In genomic region chr11:16924462-16924825, GRCh38 we compare ENCODE assay signal across 8 cellular contexts.
DNase-seq lines count a peak whose midpoint lies in the region; ATAC-seq and TF ChIP-seq lines count a peak whose summit lies in the region.

No MANE protein-coding gene starts in this region.

- TF ChIP-seq CTCF in dorsolateral prefrontal cortex (IDR thresholded peaks at IDR 0.05 in 54 of 56, conservative IDR thresholded peaks at IDR 0.05 in 2 of 56; ENCODE audit: low read depth in 1 of 56, partially characterized antibody in 56 of 56): no peak
- TF ChIP-seq CTCF in psoas muscle (IDR thresholded peaks at IDR 0.05): no peak

- WGBS in psoas muscle, 3 donors: 55 to 70% (median 65%) methylated on average over 4 of the region's 4 CpGs

- H3K9me3 ChIP-seq in psoas muscle: no peaks in the 10 kb centered on the region

- no peaks in the 10 kb centered on the region for H3K36me3 ChIP-seq in psoas muscle (ENCODE audit: insufficient read depth in 1 of 2, low read depth in 1 of 2)

- H3K27me3 ChIP-seq in dorsolateral prefrontal cortex: peaks cover 0 to 25% (median 11%) of the 10 kb centered on the region in 45 donors
- H3K27me3 ChIP-seq in psoas muscle (ENCODE audit: insufficient read depth in 3 of 3, low read length in 2 of 3): peaks cover 0 to 7% (median 0%) of the 10 kb centered on the region in 3 donors

- DNase-seq in dorsolateral prefrontal cortex (no peak), psoas muscle (no peak), MV-4-11 (lab: John Stamatoyannopoulos, UW) (no peak), RKO (ENCODE audit: low spot score) (no peak), OCI-M2 (lab: John Stamatoyannopoulos, UW; ENCODE audit: unreplicated experiment) (no peak)

- ATAC-seq in GM19023 (IDR thresholded peaks at IDR 0.05; ENCODE audit: unreplicated experiment): peak; percentile 61
- ATAC-seq in HG02938 (IDR thresholded peaks at IDR 0.05; ENCODE audit: unreplicated experiment): peak; percentile 29
- ATAC-seq in psoas muscle: no peak
- ATAC-seq in GM19351 (IDR thresholded peaks at IDR 0.05; ENCODE audit: unreplicated experiment): no peak

- H3K4me3 ChIP-seq in dorsolateral prefrontal cortex: peak overlapping the region in 46 of 59 donors; percentile 22 to 74 (median 61)
- peak overlapping the region; percentile 69 for H3K4me3 ChIP-seq in psoas muscle

- intact Hi-C loops in dorsolateral prefrontal cortex (cut with DNase I) (no loop called here), psoas muscle (cut with DNase I) (no loop called here)

- peaks cover 10% of the 10 kb centered on the region for H3K4me1 ChIP-seq in psoas muscle

- H3K27ac ChIP-seq in dorsolateral prefrontal cortex: no peak overlapping the region
- no peak overlapping the region for H3K27ac ChIP-seq in psoas muscle

Comparison
In these comparisons a context has a peak if more than half of its experiments do, and no peak if none do; other contexts are left out.
1. ATAC-seq: peak in GM19023 (single experiment) and HG02938 (single experiment); none in psoas muscle (0 of 4) and GM19351 (single experiment).